8 cellular contexts compared by ENCODE assay signal in genomic region chr6:26304213-26305096, GRCh38.
DNase-seq lines count a peak whose midpoint lies in the region; ATAC-seq, FAIRE-seq and TF ChIP-seq lines count a peak whose summit lies in the region.

No MANE protein-coding gene starts in this region.

- H3K9me3 ChIP-seq in A549 = no peaks in the 10 kb centered on the region
- H3K9me3 ChIP-seq in iPS-18c (ENCODE audit: control insufficient read depth, insufficient read depth, low read length) = no peaks in the 10 kb centered on the region

- ATAC-seq in A549 (peak; percentile 81 to 82), GM19351 (IDR thresholded peaks at IDR 0.05; ENCODE audit: unreplicated experiment) (peak; percentile 57)

- H3K4me3 ChIP-seq in A549 (peak overlapping the region; percentile 59), astrocyte of the cerebellum (ENCODE audit: low read depth, low read length) (peak overlapping the region; percentile 43), iPS-18c (ENCODE audit: insufficient read depth, low read depth, low read length) (peak overlapping the region; percentile 58)

- DNase-seq in A549 (ENCODE audit: low read depth in 1 of 2, low spot score in 1 of 2) = peak in 1 of 2 experiments; percentile 91
- peak; percentile 46 for DNase-seq in NCI-H2227 treated with DMSO at 0.1 percent for 48 hours (lab: John Stamatoyannopoulos, UW)
- no peak for DNase-seq in astrocyte of the cerebellum (ENCODE audit: low read depth)
- peak; percentile 48 for DNase-seq in stimulated activated CD8-positive, alpha-beta memory T cell treated with anti-CD3 and anti-CD28 coated beads, Interleukin-4, amount 100 ng/mL, for 48 hours
- no peak for DNase-seq in D341Med (ENCODE audit: low spot score)
- DNase-seq in NCI-H2029 (lab: John Stamatoyannopoulos, UW) = no peak

- H3K27ac ChIP-seq in A549 = peak overlapping the region; percentile 83 to 90

- no peak for TF ChIP-seq POLR2A in A549 (IDR thresholded peaks at IDR 0.05; ENCODE audit: low read length)

- POLR2A ChIA-PET in A549 (lab: Yijun Ruan, JAX) = interaction anchor here (0.6 to 1.3 kb wide), 3 partner anchors 9 to 71 kb away, joined by 3 to 5 read pairs (median 4); no protein-coding TSS in a partner anchor

- H3K4me1 ChIP-seq in A549 = peaks cover 10% of the 10 kb centered on the region

- FAIRE-seq in A549 (lab: Jason Lieb, UNC) = no peak

- no peak for TF ChIP-seq EP300 in A549 (IDR thresholded peaks at IDR 0.05)

- in situ Hi-C loops in astrocyte of the cerebellum (cut with HindIII; ENCODE audit: low sequenced_read_pairs) = no loop called here

- CTCF ChIA-PET in A549 (lab: Yijun Ruan, JAX) = interaction anchor here (0.6 to 1.0 kb wide), 2 partner anchors 31 to 37 kb away, joined by 3 read pairs; no protein-coding TSS in a partner anchor

- TF ChIP-seq CTCF in A549 (IDR thresholded peaks at IDR 0.05) (no peak), astrocyte of the cerebellum (IDR thresholded peaks at IDR 0.05; ENCODE audit: low read depth, low read length, missing control alignments) (no peak)

- 8% methylated on average over 12 of the region's 12 CpGs for WGBS in A549 (ENCODE audit: missing lambda C conversion rate)

- TF ChIP-seq RAD21 in A549 (conservative IDR thresholded peaks at IDR 0.05 in 1 of 2, IDR thresholded peaks at IDR 0.05 in 1 of 2) = no peak

- H3K4me2 ChIP-seq in A549 = peak overlapping the region; percentile 78

TF ChIP-seq in A549, 52 proteins besides CTCF, POLR2A, EP300 and RAD21:
- TF ChIP-seq MYC (IDR thresholded peaks at IDR 0.05; ENCODE audit: borderline replicate concordance, low read length) (no peak), CEBPB (IDR thresholded peaks at IDR 0.05) (0 out of 4 replicates have a peak, but pooled peaks of 1 of the 2 experiments have one; percentile 19), MAFK (IDR thresholded peaks at IDR 0.05; ENCODE audit: partially characterized antibody) (peak; percentile 89)

Comparison
In these comparisons a context has a peak if more than half of its experiments do, and no peak if none do; other contexts are left out.
1. DNase-seq: peak in NCI-H2227 treated with DMSO at 0.1 percent for 48 hours (single experiment) and stimulated activated CD8-positive, alpha-beta memory T cell treated with anti-CD3 and anti-CD28 coated beads, Interleukin-4, amount 100 ng/mL, for 48 hours (single experiment); none in astrocyte of the cerebellum (single experiment), D341Med (single experiment) and NCI-H2029 (single experiment).
2. Peak in every context shown above with its lines, with median percentiles within 50 percentile points of each other: H3K4me3 ChIP-seq.